In the genomic region with DNA sequence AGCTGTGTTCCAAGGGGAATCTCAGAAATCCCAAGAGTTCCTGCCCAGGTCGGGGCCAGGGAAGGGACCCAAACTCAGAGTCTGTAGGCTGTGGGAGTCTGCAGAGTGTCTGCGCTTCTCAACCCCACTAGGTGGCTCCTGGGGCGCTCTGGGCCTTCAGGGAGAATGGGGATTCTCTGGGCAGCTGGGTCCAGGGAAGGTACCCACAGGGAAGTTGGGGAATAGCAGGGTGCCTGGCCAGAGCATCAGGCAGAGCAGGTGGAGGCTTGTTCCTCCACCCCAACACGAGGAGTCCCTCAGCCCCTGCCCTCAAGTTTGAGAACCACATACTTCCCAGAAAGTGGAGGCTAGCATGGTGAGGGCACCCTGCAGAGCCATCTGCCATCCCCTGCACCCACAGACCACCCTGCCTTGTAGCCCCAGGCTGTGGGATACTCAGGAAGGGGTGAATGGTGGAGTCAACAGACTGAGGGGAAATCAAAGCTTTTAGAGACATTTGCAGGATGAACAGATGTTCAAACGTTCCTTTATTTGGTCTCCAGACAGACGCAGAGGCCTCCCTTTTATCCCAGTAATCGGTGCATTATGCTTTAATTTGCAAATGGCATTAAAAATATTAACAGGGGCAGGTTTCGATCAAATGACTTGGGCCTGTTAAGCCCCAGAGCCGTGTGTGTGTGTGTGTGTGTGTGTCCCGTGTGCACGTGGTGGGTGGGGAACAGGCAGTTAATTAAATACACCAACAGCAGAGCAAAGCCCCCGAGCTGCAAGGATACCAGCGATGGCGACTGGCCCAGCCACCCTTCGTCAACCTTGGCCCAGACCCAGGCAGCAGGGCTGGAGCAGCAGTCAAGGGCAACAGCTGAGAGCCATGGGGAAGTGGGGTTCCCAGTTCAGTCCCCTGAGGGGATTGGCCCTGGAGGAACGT, we compare ENCODE assay signal across 19 cellular contexts. TPM values are rescaled to one million over a fixed set of nuclear protein-coding genes. Genes with fewer than 3 reads are reported as not detected.
DNase-seq lines count a peak whose midpoint lies in the region; ATAC-seq and TF ChIP-seq lines count a peak whose summit lies in the region.
"Had no signal": no experiment of that assay in that cellular context is flagged by ENCODE, and none has a peak within 500 bp of the region (broad histone marks: within the 10 kb centered on the region; RNA-seq: fewer than 3 reads in every experiment).

No MANE protein-coding gene starts in this region.

- H3K4me3 ChIP-seq in HFF-Myc (replicated peaks; ENCODE audit: low read depth, low read length) (no peak overlapping the region), foreskin fibroblast (ENCODE audit: low read depth in 1 of 2, low read length in 2 of 2) (no peak overlapping the region), suprapubic skin (no peak overlapping the region)
- H3K4me3 ChIP-seq: esophagus squamous epithelium, transverse colon had no signal

- TF ChIP-seq CTCF in HFF-Myc (IDR thresholded peaks at IDR 0.05; ENCODE audit: low read depth, low read length, missing control alignments) (peak; percentile 39), foreskin fibroblast (IDR thresholded peaks at IDR 0.05; ENCODE audit: low read depth, low read length) (peak; percentile 36), suprapubic skin (IDR thresholded peaks at IDR 0.05) (no peak)

- H3K27me3 ChIP-seq in suprapubic skin = no peaks in the 10 kb centered on the region
- H3K27me3 ChIP-seq: esophagus squamous epithelium, transverse colon had no signal

- ATAC-seq in SK-N-SH treated with all-trans-retinoic acid at 6 μM for 48 hours (peak; percentile 55), GM18502 (IDR thresholded peaks at IDR 0.05; ENCODE audit: poor library complexity, unreplicated experiment) (no peak)
- ATAC-seq: activated naive CD4-positive, alpha-beta T cell treated with anti-CD3 and anti-CD28 coated beads, Interleukin-2, amount 50 U/mL, for 72 hours had no signal

- peaks cover 5% of the 10 kb centered on the region for H3K4me1 ChIP-seq in suprapubic skin
- H3K4me1 ChIP-seq: esophagus squamous epithelium, transverse colon had no signal

- H3K27ac ChIP-seq in suprapubic skin = no peak overlapping the region
- H3K27ac ChIP-seq: esophagus squamous epithelium, transverse colon, VCaP had no signal

- TF ChIP-seq POLR2A in suprapubic skin (IDR thresholded peaks at IDR 0.05) = no peak

- in situ Hi-C loops in ACHN (cut with HindIII; ENCODE audit: low pct_ligation_motif_present, low pct_unique_long_range_greater_than_20kb, low sequenced_read_pairs) = no loop called here

- H3K36me3 ChIP-seq in suprapubic skin = no peaks in the 10 kb centered on the region
- H3K36me3 ChIP-seq: transverse colon had no signal

- H3K9me3 ChIP-seq in suprapubic skin = no peaks in the 10 kb centered on the region
- H3K9me3 ChIP-seq: esophagus squamous epithelium, transverse colon had no signal

- DNase-seq in ACHN = peak; percentile 3
- DNase-seq in HFF-Myc (ENCODE audit: extremely low read depth, low read depth) = no peak
- peak in 1 of 2 donors; percentile 44 for DNase-seq in foreskin fibroblast
- DNase-seq in OCI-M2 (lab: John Stamatoyannopoulos, UW; ENCODE audit: unreplicated experiment) = no peak
- DNase-seq in suprapubic skin (ENCODE audit: low spot score in 2 of 2) = no peak
- no peak for DNase-seq in cerebellar cortex (ENCODE audit: low spot score)
- DNase-seq: DND-41, esophagus squamous epithelium, mammary epithelial cell, NCI-H1048, SIG-M5, transverse colon had no signal

- no peak for TF ChIP-seq EP300 in suprapubic skin (IDR thresholded peaks at IDR 0.05)

- WGBS in suprapubic skin = 69% methylated on average over 10 of the region's 16 CpGs

TF ChIP-seq in SK-N-SH treated with all-trans-retinoic acid at 6 μM for 48 hours, 23 proteins besides CTCF, POLR2A, EP300 and RAD21:
- TF ChIP-seq BACH2 (CRISPR knock-in tag; IDR thresholded peaks at IDR 0.05; ENCODE audit: borderline replicate concordance) (peak; percentile 16; the same call in 1 of the 2 replicates), ZNF70 (CRISPR knock-in tag; IDR thresholded peaks at IDR 0.05) (no peak), ARNTL (CRISPR knock-in tag; IDR thresholded peaks at IDR 0.05; ENCODE audit: borderline replicate concordance, low read depth) (peak; percentile 68; the same call in 1 of the 2 replicates), ZFP30 (CRISPR knock-in tag; IDR thresholded peaks at IDR 0.05) (no peak), TCF4 (CRISPR knock-in tag; IDR thresholded peaks at IDR 0.05; ENCODE audit: borderline replicate concordance) (peak; percentile 94), SNAI2 (CRISPR knock-in tag; IDR thresholded peaks at IDR 0.05) (no peak)
TF ChIP-seq in SK-N-SH treated with all-trans-retinoic acid at 6 μM for 48 hours: peak in this region for 3.

RNA-seq across cellular contexts. Expression of a gene that starts 57.7 kb away (rescaled TPM):
- not detected for total RNA-seq in suprapubic skin
- total RNA-seq: activated naive CD4-positive, alpha-beta T cell treated with anti-CD3 and anti-CD28 coated beads, Interleukin-2, amount 50 U/mL, for 72 hours; cerebellum; esophagus squamous epithelium; HT1080; mammary epithelial cell; osteocyte; transverse colon had no signal

Comparison
In these comparisons a context has a peak if more than half of its experiments do, and no peak if none do; other contexts are left out.
1. CTCF ChIP-seq: peak in HFF-Myc (single experiment) and foreskin fibroblast (single experiment); none in suprapubic skin (0 of 2).